Comparison of ENCODE assay signal across 1 cellular context in the genomic region with DNA sequence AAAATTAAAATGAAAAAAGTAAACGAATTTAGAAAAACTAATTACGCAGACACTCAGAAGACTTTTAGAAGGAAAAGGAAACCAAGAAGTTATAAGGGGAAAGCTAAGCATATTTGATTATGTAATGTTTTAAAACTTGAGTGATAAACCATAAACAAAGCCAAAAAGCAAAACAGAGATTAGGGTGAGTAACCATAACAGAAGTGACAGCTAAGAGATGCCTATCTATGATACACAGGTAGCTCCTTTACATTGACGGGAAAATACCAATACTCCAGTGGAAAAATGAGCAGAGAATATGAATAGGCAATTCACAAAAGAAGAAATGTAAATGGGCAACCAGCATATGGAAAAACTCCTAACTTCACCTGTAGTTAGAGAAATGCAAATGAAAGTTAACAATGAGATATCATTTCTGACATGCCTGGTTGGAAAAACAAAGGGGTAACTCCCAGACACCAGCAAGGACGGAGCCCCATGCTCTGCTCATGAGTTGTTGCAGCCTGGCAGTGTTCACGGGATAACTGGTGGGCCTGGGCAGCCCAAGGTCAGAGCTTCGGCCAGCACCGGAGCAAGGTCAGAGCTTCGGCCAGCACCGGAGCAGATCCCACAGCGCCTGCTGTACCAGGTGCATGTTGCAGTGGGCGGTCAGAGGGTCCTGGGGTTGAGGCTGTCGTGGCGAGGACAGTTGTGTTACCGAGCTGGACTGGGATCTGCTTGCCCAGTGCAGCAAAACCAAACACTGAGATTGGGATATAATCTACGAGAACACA.
TF ChIP-seq lines count a peak whose summit lies in the region.

No MANE protein-coding gene starts in this region.

TF ChIP-seq in H1, 55 proteins besides CTCF, POLR2A, EP300 and RAD21:
- TF ChIP-seq TAF7 (optimal IDR thresholded peaks at IDR 0.05; ENCODE audit: borderline replicate concordance, low read depth, low read length) (no peak), CTBP2 (IDR thresholded peaks at IDR 0.05; ENCODE audit: borderline replicate concordance, insufficient read depth, insufficient read length, low read length) (no peak), EZH2 (IDR thresholded peaks at IDR 0.05; ENCODE audit: low read depth, low read length, severe bottlenecking) (no peak)
- TF ChIP-seq, protein P1, sequence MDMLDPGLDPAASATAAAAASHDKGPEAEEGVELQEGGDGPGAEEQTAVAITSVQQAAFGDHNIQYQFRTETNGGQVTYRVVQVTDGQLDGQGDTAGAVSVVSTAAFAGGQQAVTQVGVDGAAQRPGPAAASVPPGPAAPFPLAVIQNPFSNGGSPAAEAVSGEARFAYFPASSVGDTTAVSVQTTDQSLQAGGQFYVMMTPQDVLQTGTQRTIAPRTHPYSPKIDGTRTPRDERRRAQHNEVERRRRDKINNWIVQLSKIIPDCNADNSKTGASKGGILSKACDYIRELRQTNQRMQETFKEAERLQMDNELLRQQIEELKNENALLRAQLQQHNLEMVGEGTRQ (IDR thresholded peaks at IDR 0.05; ENCODE audit: low read length): no peak
- TF ChIP-seq, protein P2, sequence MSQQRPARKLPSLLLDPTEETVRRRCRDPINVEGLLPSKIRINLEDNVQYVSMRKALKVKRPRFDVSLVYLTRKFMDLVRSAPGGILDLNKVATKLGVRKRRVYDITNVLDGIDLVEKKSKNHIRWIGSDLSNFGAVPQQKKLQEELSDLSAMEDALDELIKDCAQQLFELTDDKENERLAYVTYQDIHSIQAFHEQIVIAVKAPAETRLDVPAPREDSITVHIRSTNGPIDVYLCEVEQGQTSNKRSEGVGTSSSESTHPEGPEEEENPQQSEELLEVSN (IDR thresholded peaks at IDR 0.05): no peak
- TF ChIP-seq, protein P3, sequence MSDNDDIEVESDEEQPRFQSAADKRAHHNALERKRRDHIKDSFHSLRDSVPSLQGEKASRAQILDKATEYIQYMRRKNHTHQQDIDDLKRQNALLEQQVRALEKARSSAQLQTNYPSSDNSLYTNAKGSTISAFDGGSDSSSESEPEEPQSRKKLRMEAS (IDR thresholded peaks at IDR 0.05): 0 out of 2 replicates have a peak, but pooled peaks have one; percentile 8
